33 cellular contexts compared by ENCODE assay signal in genomic region chr15:59346951-59347350, GRCh38.
"Had no signal": no experiment of that assay in that cellular context is flagged by ENCODE, and none has a peak within 500 bp of the region (broad histone marks: within the 10 kb centered on the region; RNA-seq: fewer than 3 reads in every experiment).

No MANE protein-coding gene starts in this region.

- H3K4me3 ChIP-seq: ascending aorta, breast epithelium, SJCRH30, SK-N-MC had no signal

- H3K9me3 Mint-ChIP-seq: activated CD8-positive, alpha-beta T cell treated with anti-CD3 and anti-CD28 coated beads for 36 hours; activated T-cell treated with anti-CD3 and anti-CD28 coated beads, Interleukin-2, amount 50 U/mL, for 72 hours; activated T-helper 17 cell treated with anti-CD3 and anti-CD28 coated beads, Interleukin-2, amount 50 U/mL, for 72 hours; T-helper 2 cell treated with Interferon-gamma antibody and Interleukin-4, amounts not matched to agents 5 μg/mL and 100 μg/mL, for 36 hours had no signal

- H3K36me3 ChIP-seq: breast epithelium had no signal

- H3K27ac Mint-ChIP-seq: activated CD8-positive, alpha-beta T cell treated with anti-CD3 and anti-CD28 coated beads for 36 hours; activated naive CD4-positive, alpha-beta T cell treated with anti-CD3 and anti-CD28 coated beads, Interleukin-2, amount 50 U/mL, for 24 hours; activated naive CD8-positive, alpha-beta T cell treated with anti-CD3 and anti-CD28 coated beads, Interleukin-2, amount 10 ng/mL, durations not matched to agents 7 days and 5 days; activated T-cell treated with anti-CD3 and anti-CD28 coated beads, Interleukin-2, amount 50 U/mL, for 72 hours; activated T-helper 17 cell treated with anti-CD3 and anti-CD28 coated beads, Interleukin-2, amount 50 U/mL, for 72 hours; T-helper 1 cell treated with Interleukin-12 subunit alpha and Interleukin-12 subunit beta and Interleukin-4 antibody, amounts not matched to agents 30 μg/mL and 1 μg/mL, for 36 hours; T-helper 2 cell treated with Interferon-gamma antibody and Interleukin-4, amounts not matched to agents 5 μg/mL and 100 μg/mL, for 36 hours had no signal

- H3K4me3 Mint-ChIP-seq: activated CD8-positive, alpha-beta T cell treated with anti-CD3 and anti-CD28 coated beads for 36 hours; activated naive CD4-positive, alpha-beta T cell treated with anti-CD3 and anti-CD28 coated beads, Interleukin-2, amount 50 U/mL, for 24 hours; activated naive CD8-positive, alpha-beta T cell treated with anti-CD3 and anti-CD28 coated beads, Interleukin-2, amount 10 ng/mL, durations not matched to agents 7 days and 5 days; activated T-cell treated with anti-CD3 and anti-CD28 coated beads, Interleukin-2, amount 50 U/mL, for 72 hours; activated T-helper 17 cell treated with anti-CD3 and anti-CD28 coated beads, Interleukin-2, amount 50 U/mL, for 72 hours; T-helper 1 cell treated with Interleukin-12 subunit alpha and Interleukin-12 subunit beta and Interleukin-4 antibody, amounts not matched to agents 30 μg/mL and 1 μg/mL, for 36 hours; T-helper 2 cell treated with Interferon-gamma antibody and Interleukin-4, amounts not matched to agents 5 μg/mL and 100 μg/mL, for 36 hours had no signal

- H3K36me3 Mint-ChIP-seq: activated naive CD4-positive, alpha-beta T cell treated with anti-CD3 and anti-CD28 coated beads, Interleukin-2, amount 50 U/mL, for 24 hours had no signal

- H3K27me3 ChIP-seq: ascending aorta, breast epithelium, SJCRH30 had no signal

- H3K9me3 ChIP-seq: ascending aorta, breast epithelium, SJCRH30 had no signal

- H3K27ac ChIP-seq: ascending aorta, breast epithelium, SJCRH30, SK-N-MC, VCaP had no signal

- H3K27me3 Mint-ChIP-seq: activated naive CD4-positive, alpha-beta T cell treated with anti-CD3 and anti-CD28 coated beads, Interleukin-2, amount 50 U/mL, for 24 hours had no signal

- ATAC-seq: activated CD8-positive, alpha-beta T cell treated with anti-CD3 and anti-CD28 coated beads for 36 hours; activated T-cell treated with anti-CD3 and anti-CD28 coated beads, Interleukin-2, amount 50 U/mL, for 72 hours; activated T-helper 17 cell treated with anti-CD3 and anti-CD28 coated beads, Interleukin-2, amount 50 U/mL, for 72 hours; Panc1 had no signal

- H3K4me1 ChIP-seq: SJCRH30 had no signal

- DNase-seq: activated CD4-positive, alpha-beta T cell treated with anti-CD3 and anti-CD28 coated beads for 1 hour; activated CD4-positive, alpha-beta T cell treated with anti-CD3 and anti-CD28 coated beads for 48 hours; activated CD4-positive, alpha-beta T cell treated with anti-CD3 and anti-CD28 coated beads, Interleukin-2, amount 50 U/mL, for 4 hours; activated CD4-positive, CD25-positive, alpha-beta regulatory T cell; activated CD8-positive, alpha-beta T cell treated with anti-CD3 and anti-CD28 coated beads for 36 hours; activated effector memory CD4-positive, alpha-beta T cell treated with anti-CD3 and anti-CD28 coated beads, Interleukin-2, amount 50 U/mL, for 16 hours; activated naive CD4-positive, alpha-beta T cell treated with Interleukin-2 at 50 U/mL for 16 hours; activated naive CD8-positive, alpha-beta T cell treated with anti-CD3 and anti-CD28 coated beads, Interleukin-2, amount 10 ng/mL, durations not matched to agents 7 days and 5 days; activated T-cell treated with anti-CD3 and anti-CD28 coated beads, Interleukin-2, amount 50 U/mL, for 1 hour; activated T-cell treated with anti-CD3 and anti-CD28 coated beads, Interleukin-2, amount 50 U/mL, for 72 hours; amygdala; cerebellar nuclear complex; KG1; NCI-H1092 treated with DMSO at 0.1 percent for 48 hours; NCI-H1417; NCI-H146; NCI-H187; NCI-H2029 treated with DMSO at 0.1 percent for 48 hours; NCI-H2171 treated with DMSO at 0.1 percent for 48 hours; NCI-H2227 treated with DMSO at 0.1 percent for 48 hours; NCI-H446; NCI-H524 treated with DMSO at 0.1 percent for 48 hours; SHP77; SJCRH30 had no signal
